10 cellular contexts compared by ENCODE assay signal in genomic region chr2:26849056-26850001, GRCh38. TPM values are rescaled to one million over a fixed set of nuclear protein-coding genes. Genes with fewer than 3 reads are reported as not detected.
DNase-seq lines count a peak whose midpoint lies in the region; ATAC-seq and TF ChIP-seq lines count a peak whose summit lies in the region.
"Had no signal": no experiment of that assay in that cellular context is flagged by ENCODE, and none has a peak within 500 bp of the region (broad histone marks: within the 10 kb centered on the region; RNA-seq: fewer than 3 reads in every experiment).

No MANE protein-coding gene starts in this region.

- no peaks in the 10 kb centered on the region for H3K9me3 ChIP-seq in esophagus muscularis mucosa

- peak overlapping the region; percentile 49 to 56 (median 50) for H3K4me3 ChIP-seq in esophagus muscularis mucosa

- intact Hi-C loops in esophagus muscularis mucosa (cut with DNase I), result no loop called here

- H3K4me1 Mint-ChIP-seq in stimulated activated memory B cell treated with anti-CD40 and anti-IgM and Interleukin-4, amounts not matched to agents 10 μg/mL and 1 μg/mL and 100 μg/mL, for 72 hours, result peaks cover 24% of the 10 kb centered on the region

- ATAC-seq in stimulated activated memory B cell treated with anti-CD40 and anti-IgM and Interleukin-4, amounts not matched to agents 10 μg/mL and 1 μg/mL and 100 μg/mL, for 72 hours, result no peak
- no peak for ATAC-seq in left lobe of liver

- peaks cover 18 to 92% (median 54%) of the 10 kb centered on the region in 4 donors for H3K27me3 ChIP-seq in esophagus muscularis mucosa

- peaks cover 73% of the 10 kb centered on the region for H3K27me3 Mint-ChIP-seq in stimulated activated memory B cell treated with anti-CD40 and anti-IgM and Interleukin-4, amounts not matched to agents 10 μg/mL and 1 μg/mL and 100 μg/mL, for 72 hours

- TF ChIP-seq POLR2A in esophagus muscularis mucosa (IDR thresholded peaks at IDR 0.05; ENCODE audit: low read depth), result no peak

- peak overlapping the region; percentile 80 for H3K4me3 Mint-ChIP-seq in stimulated activated memory B cell treated with anti-CD40 and anti-IgM and Interleukin-4, amounts not matched to agents 10 μg/mL and 1 μg/mL and 100 μg/mL, for 72 hours

- peak; percentile 13 for DNase-seq in activated CD4-positive, alpha-beta T cell treated with anti-CD3 and anti-CD28 coated beads for 48 hours
- DNase-seq in activated CD4-positive, alpha-beta T cell treated with anti-CD3 and anti-CD28 coated beads for 1 hour, result no peak
- peak; percentile 21 for DNase-seq in SHP77 treated with DMSO at 0.1 percent for 48 hours (lab: John Stamatoyannopoulos, UW)
- DNase-seq in esophagus muscularis mucosa (ENCODE audit: extremely low spot score), result peak; percentile 91
- no peak for DNase-seq in KG1 (lab: John Stamatoyannopoulos, UW)
- DNase-seq in SW 1271 (lab: John Stamatoyannopoulos, UW), result no peak
- no peak for DNase-seq in left lobe of liver (ENCODE audit: low spot score)

- TF ChIP-seq CTCF in esophagus muscularis mucosa (IDR thresholded peaks at IDR 0.05), result no peak

- WGBS in esophagus muscularis mucosa, result 1% methylated on average over 30 of the region's 76 CpGs

- no peak overlapping the region for H3K27ac ChIP-seq in esophagus muscularis mucosa (replicated peaks in 1 of 4)
- H3K27ac ChIP-seq: HL-60 had no signal

- no peaks in the 10 kb centered on the region for H3K9me3 Mint-ChIP-seq in stimulated activated memory B cell treated with anti-CD40 and anti-IgM and Interleukin-4, amounts not matched to agents 10 μg/mL and 1 μg/mL and 100 μg/mL, for 72 hours

- no peaks in the 10 kb centered on the region for H3K36me3 ChIP-seq in esophagus muscularis mucosa

- no peak overlapping the region for H3K27ac Mint-ChIP-seq in stimulated activated memory B cell treated with anti-CD40 and anti-IgM and Interleukin-4, amounts not matched to agents 10 μg/mL and 1 μg/mL and 100 μg/mL, for 72 hours

- H3K36me3 Mint-ChIP-seq in stimulated activated memory B cell treated with anti-CD40 and anti-IgM and Interleukin-4, amounts not matched to agents 10 μg/mL and 1 μg/mL and 100 μg/mL, for 72 hours, result no peaks in the 10 kb centered on the region

- peaks cover 40 to 42% (median 41%) of the 10 kb centered on the region in 4 donors for H3K4me1 ChIP-seq in esophagus muscularis mucosa

- TF ChIP-seq EP300 in esophagus muscularis mucosa (IDR thresholded peaks at IDR 0.05), result no peak

RNA-seq across cellular contexts. Expression of gene DPYSL5, which starts 1.4 kb away (rescaled TPM):
- total RNA-seq in esophagus muscularis mucosa (under 1 TPM; 0.13 to 0.50 (median 0.41) TPM), left lobe of liver (not detected)
- total RNA-seq: omental fat pad had no signal

Comparison
In these comparisons a context has a peak if more than half of its experiments do, and no peak if none do; other contexts are left out.
1. DNase-seq: peak in activated CD4-positive, alpha-beta T cell treated with anti-CD3 and anti-CD28 coated beads for 48 hours (single experiment), SHP77 treated with DMSO at 0.1 percent for 48 hours (single experiment) and esophagus muscularis mucosa (single experiment); none in activated CD4-positive, alpha-beta T cell treated with anti-CD3 and anti-CD28 coated beads for 1 hour (single experiment), KG1 (single experiment), SW 1271 (0 of 2) and left lobe of liver (single experiment).